Comparison of ENCODE assay signal across 1 cellular context in the genomic region with DNA sequence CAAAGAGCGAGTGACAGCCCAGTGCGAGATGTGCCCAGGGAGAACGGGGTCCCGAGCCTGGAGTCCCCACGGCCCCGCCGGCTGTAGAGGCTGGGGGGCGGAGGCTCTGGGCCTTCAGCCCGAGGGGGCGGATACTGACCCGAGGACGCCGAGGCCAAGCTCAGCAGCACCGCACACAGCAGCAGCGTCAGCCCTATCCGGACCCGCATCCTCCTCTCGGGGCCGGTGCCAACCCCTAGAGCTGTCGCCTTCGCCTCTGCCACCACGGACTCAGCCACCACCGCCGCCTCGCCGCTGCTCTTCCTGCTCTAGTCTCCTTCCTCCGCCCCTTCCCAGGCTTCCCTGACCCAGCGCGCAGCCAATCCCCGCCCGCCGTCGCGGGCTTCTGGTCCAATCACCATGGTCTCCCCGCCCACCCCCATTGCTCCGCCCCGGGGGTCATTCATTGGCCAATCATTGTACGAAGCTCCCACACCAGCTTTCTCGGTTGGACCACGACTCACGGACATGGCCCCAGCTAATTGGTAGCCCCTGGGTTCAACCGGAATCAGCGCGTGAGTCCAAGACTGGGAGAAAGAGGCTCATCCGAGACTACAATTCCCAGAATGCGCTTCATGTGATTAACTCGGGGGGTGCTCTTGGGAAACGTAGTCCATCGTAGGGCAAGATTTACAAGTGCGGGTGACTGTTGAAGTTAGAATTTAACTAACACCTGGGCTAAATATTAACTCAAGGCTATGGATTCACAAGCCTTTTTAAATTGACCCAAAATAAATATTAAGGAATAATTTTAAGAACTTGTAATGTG.
TF ChIP-seq lines count a peak whose summit lies in the region.

A gene (minus strand): TSS at position 318 of the 808 bp plus-strand sequence. CDS start 109 bp downstream, at position 209.

TF ChIP-seq in K562, 482 proteins besides CTCF, POLR2A, EP300 and RAD21 (continued from another document and continues in another):
- TF ChIP-seq, protein P1, sequence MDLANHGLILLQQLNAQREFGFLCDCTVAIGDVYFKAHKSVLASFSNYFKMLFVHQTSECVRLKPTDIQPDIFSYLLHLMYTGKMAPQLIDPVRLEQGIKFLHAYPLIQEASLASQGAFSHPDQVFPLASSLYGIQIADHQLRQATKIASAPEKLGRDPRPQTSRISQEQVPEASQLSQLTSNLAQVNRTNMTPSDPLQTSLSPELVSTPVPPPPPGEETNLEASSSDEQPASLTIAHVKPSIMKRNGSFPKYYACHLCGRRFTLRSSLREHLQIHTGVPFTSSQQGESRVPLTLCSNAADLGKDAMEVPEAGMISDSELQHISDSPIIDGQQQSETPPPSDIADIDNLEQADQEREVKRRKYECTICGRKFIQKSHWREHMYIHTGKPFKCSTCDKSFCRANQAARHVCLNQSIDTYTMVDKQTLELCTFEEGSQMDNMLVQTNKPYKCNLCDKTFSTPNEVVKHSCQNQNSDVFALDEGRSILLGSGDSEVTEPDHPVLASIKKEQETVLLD (IDR thresholded peaks at IDR 0.05): no peak
- TF ChIP-seq MAFG (tag; conservative IDR thresholded peaks at IDR 0.05) (no peak), GTF2E2 (tag; IDR thresholded peaks at IDR 0.05) (no peak), ZNF224 (CRISPR knock-in tag; IDR thresholded peaks at IDR 0.05) (no peak), SMARCC2 (IDR thresholded peaks at IDR 0.05; ENCODE audit: low read depth) (no peak), RBM22 (IDR thresholded peaks at IDR 0.05; ENCODE audit: low read depth, low read length, poor library complexity, severe bottlenecking) (no peak), ZBTB7A (IDR thresholded peaks at IDR 0.05; ENCODE audit: borderline replicate concordance, control insufficient read depth, low read depth, low read length) (0 out of 2 replicates have a peak, but pooled peaks have one; percentile 43), CBFA2T2 (conservative IDR thresholded peaks at IDR 0.05) (no peak), SETDB1 (IDR thresholded peaks at IDR 0.05; ENCODE audit: low read length) (no peak), NR2C1 (IDR thresholded peaks at IDR 0.05) (peak; percentile 94), NR2C1 (tag; IDR thresholded peaks at IDR 0.05) (peak; percentile 94), ZNF197 (CRISPR knock-in tag; IDR thresholded peaks at IDR 0.05; ENCODE audit: low read depth) (peak; percentile 87; the same call in 1 of the 2 replicates), NEUROD1 (IDR thresholded peaks at IDR 0.05; ENCODE audit: borderline replicate concordance, low read depth, low read length, partially characterized antibody) (peak; percentile 67), NR2C2 (CRISPR knock-in tag; IDR thresholded peaks at IDR 0.05) (peak; percentile 69; the same call in 1 of the 2 replicates), NR2C2 (tag; IDR thresholded peaks at IDR 0.05) (peak; percentile 98), SMAD1 (IDR thresholded peaks at IDR 0.05; ENCODE audit: low read depth, low read length, partially characterized antibody) (peak; percentile 57), ZNF584 (CRISPR knock-in tag; IDR thresholded peaks at IDR 0.05; ENCODE audit: low read depth) (no peak), ELF2 (CRISPR knock-in tag; IDR thresholded peaks at IDR 0.05) (no peak), SP2 (IDR thresholded peaks at IDR 0.05; ENCODE audit: extremely low read depth, low read depth, low read length, poor library complexity, severe bottlenecking) (peak; percentile 67), SUPT5H (IDR thresholded peaks at IDR 0.05) (peak; percentile 80), U2AF2 (optimal IDR thresholded peaks at IDR 0.05; ENCODE audit: low read depth, low read length) (no peak), CREB1 (IDR thresholded peaks at IDR 0.05) (0 out of 2 replicates have a peak, but pooled peaks have one; percentile 22), CREB1 (CRISPR knock-in tag; IDR thresholded peaks at IDR 0.05) (peak; percentile 43; the same call in 1 of the 2 replicates), ZBED1 (IDR thresholded peaks at IDR 0.05) (no peak), CHD2 (IDR thresholded peaks at IDR 0.05; ENCODE audit: low read depth, low read length) (peak; percentile 70), ZNF175 (CRISPR knock-in tag; IDR thresholded peaks at IDR 0.05; ENCODE audit: low read depth) (peak; percentile 56; the same call in 1 of the 2 replicates)
- TF ChIP-seq, protein P2, sequence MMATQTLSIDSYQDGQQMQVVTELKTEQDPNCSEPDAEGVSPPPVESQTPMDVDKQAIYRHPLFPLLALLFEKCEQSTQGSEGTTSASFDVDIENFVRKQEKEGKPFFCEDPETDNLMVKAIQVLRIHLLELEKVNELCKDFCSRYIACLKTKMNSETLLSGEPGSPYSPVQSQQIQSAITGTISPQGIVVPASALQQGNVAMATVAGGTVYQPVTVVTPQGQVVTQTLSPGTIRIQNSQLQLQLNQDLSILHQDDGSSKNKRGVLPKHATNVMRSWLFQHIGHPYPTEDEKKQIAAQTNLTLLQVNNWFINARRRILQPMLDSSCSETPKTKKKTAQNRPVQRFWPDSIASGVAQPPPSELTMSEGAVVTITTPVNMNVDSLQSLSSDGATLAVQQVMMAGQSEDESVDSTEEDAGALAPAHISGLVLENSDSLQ (IDR thresholded peaks at IDR 0.05): peak; percentile 93
- TF ChIP-seq, protein P3, sequence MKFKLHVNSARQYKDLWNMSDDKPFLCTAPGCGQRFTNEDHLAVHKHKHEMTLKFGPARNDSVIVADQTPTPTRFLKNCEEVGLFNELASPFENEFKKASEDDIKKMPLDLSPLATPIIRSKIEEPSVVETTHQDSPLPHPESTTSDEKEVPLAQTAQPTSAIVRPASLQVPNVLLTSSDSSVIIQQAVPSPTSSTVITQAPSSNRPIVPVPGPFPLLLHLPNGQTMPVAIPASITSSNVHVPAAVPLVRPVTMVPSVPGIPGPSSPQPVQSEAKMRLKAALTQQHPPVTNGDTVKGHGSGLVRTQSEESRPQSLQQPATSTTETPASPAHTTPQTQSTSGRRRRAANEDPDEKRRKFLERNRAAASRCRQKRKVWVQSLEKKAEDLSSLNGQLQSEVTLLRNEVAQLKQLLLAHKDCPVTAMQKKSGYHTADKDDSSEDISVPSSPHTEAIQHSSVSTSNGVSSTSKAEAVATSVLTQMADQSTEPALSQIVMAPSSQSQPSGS (CRISPR knock-in tag; IDR thresholded peaks at IDR 0.05): no peak
- TF ChIP-seq, protein P4, sequence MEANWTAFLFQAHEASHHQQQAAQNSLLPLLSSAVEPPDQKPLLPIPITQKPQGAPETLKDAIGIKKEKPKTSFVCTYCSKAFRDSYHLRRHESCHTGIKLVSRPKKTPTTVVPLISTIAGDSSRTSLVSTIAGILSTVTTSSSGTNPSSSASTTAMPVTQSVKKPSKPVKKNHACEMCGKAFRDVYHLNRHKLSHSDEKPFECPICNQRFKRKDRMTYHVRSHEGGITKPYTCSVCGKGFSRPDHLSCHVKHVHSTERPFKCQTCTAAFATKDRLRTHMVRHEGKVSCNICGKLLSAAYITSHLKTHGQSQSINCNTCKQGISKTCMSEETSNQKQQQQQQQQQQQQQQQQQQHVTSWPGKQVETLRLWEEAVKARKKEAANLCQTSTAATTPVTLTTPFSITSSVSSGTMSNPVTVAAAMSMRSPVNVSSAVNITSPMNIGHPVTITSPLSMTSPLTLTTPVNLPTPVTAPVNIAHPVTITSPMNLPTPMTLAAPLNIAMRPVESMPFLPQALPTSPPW (CRISPR knock-in tag; IDR thresholded peaks at IDR 0.05): peak; percentile 78
- TF ChIP-seq, protein P5, sequence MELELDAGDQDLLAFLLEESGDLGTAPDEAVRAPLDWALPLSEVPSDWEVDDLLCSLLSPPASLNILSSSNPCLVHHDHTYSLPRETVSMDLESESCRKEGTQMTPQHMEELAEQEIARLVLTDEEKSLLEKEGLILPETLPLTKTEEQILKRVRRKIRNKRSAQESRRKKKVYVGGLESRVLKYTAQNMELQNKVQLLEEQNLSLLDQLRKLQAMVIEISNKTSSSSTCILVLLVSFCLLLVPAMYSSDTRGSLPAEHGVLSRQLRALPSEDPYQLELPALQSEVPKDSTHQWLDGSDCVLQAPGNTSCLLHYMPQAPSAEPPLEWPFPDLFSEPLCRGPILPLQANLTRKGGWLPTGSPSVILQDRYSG (tag; conservative IDR thresholded peaks at IDR 0.05; ENCODE audit: low read depth): no peak
- TF ChIP-seq, protein P6, sequence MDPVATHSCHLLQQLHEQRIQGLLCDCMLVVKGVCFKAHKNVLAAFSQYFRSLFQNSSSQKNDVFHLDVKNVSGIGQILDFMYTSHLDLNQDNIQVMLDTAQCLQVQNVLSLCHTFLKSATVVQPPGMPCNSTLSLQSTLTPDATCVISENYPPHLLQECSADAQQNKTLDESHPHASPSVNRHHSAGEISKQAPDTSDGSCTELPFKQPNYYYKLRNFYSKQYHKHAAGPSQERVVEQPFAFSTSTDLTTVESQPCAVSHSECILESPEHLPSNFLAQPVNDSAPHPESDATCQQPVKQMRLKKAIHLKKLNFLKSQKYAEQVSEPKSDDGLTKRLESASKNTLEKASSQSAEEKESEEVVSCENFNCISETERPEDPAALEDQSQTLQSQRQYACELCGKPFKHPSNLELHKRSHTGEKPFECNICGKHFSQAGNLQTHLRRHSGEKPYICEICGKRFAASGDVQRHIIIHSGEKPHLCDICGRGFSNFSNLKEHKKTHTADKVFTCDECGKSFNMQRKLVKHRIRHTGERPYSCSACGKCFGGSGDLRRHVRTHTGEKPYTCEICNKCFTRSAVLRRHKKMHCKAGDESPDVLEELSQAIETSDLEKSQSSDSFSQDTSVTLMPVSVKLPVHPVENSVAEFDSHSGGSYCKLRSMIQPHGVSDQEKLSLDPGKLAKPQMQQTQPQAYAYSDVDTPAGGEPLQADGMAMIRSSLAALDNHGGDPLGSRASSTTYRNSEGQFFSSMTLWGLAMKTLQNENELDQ (CRISPR knock-in tag; IDR thresholded peaks at IDR 0.05; ENCODE audit: borderline replicate concordance): no peak
- TF ChIP-seq, protein P7, sequence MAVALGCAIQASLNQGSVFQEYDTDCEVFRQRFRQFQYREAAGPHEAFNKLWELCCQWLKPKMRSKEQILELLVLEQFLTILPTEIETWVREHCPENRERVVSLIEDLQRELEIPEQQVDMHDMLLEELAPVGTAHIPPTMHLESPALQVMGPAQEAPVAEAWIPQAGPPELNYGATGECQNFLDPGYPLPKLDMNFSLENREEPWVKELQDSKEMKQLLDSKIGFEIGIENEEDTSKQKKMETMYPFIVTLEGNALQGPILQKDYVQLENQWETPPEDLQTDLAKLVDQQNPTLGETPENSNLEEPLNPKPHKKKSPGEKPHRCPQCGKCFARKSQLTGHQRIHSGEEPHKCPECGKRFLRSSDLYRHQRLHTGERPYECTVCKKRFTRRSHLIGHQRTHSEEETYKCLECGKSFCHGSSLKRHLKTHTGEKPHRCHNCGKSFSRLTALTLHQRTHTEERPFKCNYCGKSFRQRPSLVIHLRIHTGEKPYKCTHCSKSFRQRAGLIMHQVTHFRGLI (CRISPR knock-in tag; IDR thresholded peaks at IDR 0.05): no peak
- TF ChIP-seq, protein P8, sequence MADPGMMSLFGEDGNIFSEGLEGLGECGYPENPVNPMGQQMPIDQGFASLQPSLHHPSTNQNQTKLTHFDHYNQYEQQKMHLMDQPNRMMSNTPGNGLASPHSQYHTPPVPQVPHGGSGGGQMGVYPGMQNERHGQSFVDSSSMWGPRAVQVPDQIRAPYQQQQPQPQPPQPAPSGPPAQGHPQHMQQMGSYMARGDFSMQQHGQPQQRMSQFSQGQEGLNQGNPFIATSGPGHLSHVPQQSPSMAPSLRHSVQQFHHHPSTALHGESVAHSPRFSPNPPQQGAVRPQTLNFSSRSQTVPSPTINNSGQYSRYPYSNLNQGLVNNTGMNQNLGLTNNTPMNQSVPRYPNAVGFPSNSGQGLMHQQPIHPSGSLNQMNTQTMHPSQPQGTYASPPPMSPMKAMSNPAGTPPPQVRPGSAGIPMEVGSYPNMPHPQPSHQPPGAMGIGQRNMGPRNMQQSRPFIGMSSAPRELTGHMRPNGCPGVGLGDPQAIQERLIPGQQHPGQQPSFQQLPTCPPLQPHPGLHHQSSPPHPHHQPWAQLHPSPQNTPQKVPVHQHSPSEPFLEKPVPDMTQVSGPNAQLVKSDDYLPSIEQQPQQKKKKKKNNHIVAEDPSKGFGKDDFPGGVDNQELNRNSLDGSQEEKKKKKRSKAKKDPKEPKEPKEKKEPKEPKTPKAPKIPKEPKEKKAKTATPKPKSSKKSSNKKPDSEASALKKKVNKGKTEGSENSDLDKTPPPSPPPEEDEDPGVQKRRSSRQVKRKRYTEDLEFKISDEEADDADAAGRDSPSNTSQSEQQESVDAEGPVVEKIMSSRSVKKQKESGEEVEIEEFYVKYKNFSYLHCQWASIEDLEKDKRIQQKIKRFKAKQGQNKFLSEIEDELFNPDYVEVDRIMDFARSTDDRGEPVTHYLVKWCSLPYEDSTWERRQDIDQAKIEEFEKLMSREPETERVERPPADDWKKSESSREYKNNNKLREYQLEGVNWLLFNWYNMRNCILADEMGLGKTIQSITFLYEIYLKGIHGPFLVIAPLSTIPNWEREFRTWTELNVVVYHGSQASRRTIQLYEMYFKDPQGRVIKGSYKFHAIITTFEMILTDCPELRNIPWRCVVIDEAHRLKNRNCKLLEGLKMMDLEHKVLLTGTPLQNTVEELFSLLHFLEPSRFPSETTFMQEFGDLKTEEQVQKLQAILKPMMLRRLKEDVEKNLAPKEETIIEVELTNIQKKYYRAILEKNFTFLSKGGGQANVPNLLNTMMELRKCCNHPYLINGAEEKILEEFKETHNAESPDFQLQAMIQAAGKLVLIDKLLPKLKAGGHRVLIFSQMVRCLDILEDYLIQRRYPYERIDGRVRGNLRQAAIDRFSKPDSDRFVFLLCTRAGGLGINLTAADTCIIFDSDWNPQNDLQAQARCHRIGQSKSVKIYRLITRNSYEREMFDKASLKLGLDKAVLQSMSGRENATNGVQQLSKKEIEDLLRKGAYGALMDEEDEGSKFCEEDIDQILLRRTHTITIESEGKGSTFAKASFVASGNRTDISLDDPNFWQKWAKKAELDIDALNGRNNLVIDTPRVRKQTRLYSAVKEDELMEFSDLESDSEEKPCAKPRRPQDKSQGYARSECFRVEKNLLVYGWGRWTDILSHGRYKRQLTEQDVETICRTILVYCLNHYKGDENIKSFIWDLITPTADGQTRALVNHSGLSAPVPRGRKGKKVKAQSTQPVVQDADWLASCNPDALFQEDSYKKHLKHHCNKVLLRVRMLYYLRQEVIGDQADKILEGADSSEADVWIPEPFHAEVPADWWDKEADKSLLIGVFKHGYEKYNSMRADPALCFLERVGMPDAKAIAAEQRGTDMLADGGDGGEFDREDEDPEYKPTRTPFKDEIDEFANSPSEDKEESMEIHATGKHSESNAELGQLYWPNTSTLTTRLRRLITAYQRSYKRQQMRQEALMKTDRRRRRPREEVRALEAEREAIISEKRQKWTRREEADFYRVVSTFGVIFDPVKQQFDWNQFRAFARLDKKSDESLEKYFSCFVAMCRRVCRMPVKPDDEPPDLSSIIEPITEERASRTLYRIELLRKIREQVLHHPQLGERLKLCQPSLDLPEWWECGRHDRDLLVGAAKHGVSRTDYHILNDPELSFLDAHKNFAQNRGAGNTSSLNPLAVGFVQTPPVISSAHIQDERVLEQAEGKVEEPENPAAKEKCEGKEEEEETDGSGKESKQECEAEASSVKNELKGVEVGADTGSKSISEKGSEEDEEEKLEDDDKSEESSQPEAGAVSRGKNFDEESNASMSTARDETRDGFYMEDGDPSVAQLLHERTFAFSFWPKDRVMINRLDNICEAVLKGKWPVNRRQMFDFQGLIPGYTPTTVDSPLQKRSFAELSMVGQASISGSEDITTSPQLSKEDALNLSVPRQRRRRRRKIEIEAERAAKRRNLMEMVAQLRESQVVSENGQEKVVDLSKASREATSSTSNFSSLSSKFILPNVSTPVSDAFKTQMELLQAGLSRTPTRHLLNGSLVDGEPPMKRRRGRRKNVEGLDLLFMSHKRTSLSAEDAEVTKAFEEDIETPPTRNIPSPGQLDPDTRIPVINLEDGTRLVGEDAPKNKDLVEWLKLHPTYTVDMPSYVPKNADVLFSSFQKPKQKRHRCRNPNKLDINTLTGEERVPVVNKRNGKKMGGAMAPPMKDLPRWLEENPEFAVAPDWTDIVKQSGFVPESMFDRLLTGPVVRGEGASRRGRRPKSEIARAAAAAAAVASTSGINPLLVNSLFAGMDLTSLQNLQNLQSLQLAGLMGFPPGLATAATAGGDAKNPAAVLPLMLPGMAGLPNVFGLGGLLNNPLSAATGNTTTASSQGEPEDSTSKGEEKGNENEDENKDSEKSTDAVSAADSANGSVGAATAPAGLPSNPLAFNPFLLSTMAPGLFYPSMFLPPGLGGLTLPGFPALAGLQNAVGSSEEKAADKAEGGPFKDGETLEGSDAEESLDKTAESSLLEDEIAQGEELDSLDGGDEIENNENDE (IDR thresholded peaks at IDR 0.05; ENCODE audit: low read depth, low read length): no peak
